ENCODE assay signal across 8 cellular contexts in genomic region chr2:238320246-238320647, GRCh38. TPM values are rescaled to one million over a fixed set of nuclear protein-coding genes. Genes with fewer than 3 reads are reported as not detected.
A peak's percentile ranks its signal among the peaks of the same experiment; 100 is the strongest.
DNase-seq lines count a peak whose midpoint lies in the region; ATAC-seq, FAIRE-seq and TF ChIP-seq lines count a peak whose summit lies in the region.

A gene with protein sequence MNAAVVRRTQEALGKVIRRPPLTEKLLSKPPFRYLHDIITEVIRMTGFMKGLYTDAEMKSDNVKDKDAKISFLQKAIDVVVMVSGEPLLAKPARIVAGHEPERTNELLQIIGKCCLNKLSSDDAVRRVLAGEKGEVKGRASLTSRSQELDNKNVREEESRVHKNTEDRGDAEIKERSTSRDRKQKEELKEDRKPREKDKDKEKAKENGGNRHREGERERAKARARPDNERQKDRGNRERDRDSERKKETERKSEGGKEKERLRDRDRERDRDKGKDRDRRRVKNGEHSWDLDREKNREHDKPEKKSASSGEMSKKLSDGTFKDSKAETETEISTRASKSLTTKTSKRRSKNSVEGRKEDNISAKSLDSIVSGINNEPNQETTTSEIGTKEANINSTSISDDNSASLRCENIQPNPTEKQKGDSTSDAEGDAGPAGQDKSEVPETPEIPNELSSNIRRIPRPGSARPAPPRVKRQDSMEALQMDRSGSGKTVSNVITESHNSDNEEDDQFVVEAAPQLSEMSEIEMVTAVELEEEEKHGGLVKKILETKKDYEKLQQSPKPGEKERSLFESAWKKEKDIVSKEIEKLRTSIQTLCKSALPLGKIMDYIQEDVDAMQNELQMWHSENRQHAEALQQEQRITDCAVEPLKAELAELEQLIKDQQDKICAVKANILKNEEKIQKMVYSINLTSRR (plus strand): TSS chr2:238320518. CDS start chr2:238320663, 145 bp downstream.

- H3K27ac Mint-ChIP-seq in CD4-positive, alpha-beta memory T cell, result peak within 1 kb of the TSS; percentile 43 to 88 (median 64)

- peaks cover 12 to 25% (median 19%) of the 10 kb centered on the region in 4 donors for H3K4me1 Mint-ChIP-seq in CD4-positive, alpha-beta memory T cell

- peaks cover 18% of the 10 kb centered on the region for H3K4me1 ChIP-seq in CD4-positive, alpha-beta memory T cell (ENCODE audit: insufficient read depth, low read length)
- peaks cover 8% of the 10 kb centered on the region for H3K4me1 ChIP-seq in endothelial cell of umbilical vein (ENCODE audit: control insufficient read depth, extremely low read depth, insufficient read depth, low read length)

- H3K4me3 ChIP-seq in CD4-positive, alpha-beta memory T cell (ENCODE audit: low read length in 2 of 2), result peak within 1 kb of the TSS; percentile 29 to 60
- peak within 1 kb of the TSS; percentile 28 to 66 (median 63) for H3K4me3 ChIP-seq in endothelial cell of umbilical vein (replicated peaks in 1 of 3; ENCODE audit: insufficient read depth in 1 of 3, low read depth in 1 of 3, low read length in 3 of 3)

- TF ChIP-seq POLR2A in endothelial cell of umbilical vein (IDR thresholded peaks at IDR 0.05; ENCODE audit: low read depth, low read length), result no peak

- no peaks in the 10 kb centered on the region for H3K36me3 ChIP-seq in CD4-positive, alpha-beta memory T cell (ENCODE audit: insufficient read depth, low read length)
- no peaks in the 10 kb centered on the region for H3K36me3 ChIP-seq in endothelial cell of umbilical vein (ENCODE audit: control insufficient read depth in 2 of 2, extremely low read depth in 1 of 2, insufficient read depth in 2 of 2, low read length in 2 of 2)

- H3K27me3 ChIP-seq in CD4-positive, alpha-beta memory T cell (ENCODE audit: insufficient read depth, low read length), result no peaks in the 10 kb centered on the region
- peaks cover 2 to 3% of the 10 kb centered on the region in 2 experiments for H3K27me3 ChIP-seq in endothelial cell of umbilical vein (ENCODE audit: control insufficient read depth in 2 of 2, insufficient read depth in 2 of 2, low read length in 2 of 2)

- CTCF ChIA-PET in CD4-positive, alpha-beta memory T cell (lab: Charles Lee; ENCODE audit: partially characterized antibody), result no interaction called here
- CTCF ChIA-PET in endothelial cell of umbilical vein (lab: Charles Lee), result no interaction called here

- no peak for FAIRE-seq in endothelial cell of umbilical vein (lab: Jason Lieb, UNC)

- peaks cover 0 to 3% of the 10 kb centered on the region in 2 donors for H3K27me3 Mint-ChIP-seq in CD4-positive, alpha-beta memory T cell

- POLR2A ChIA-PET in CD4-positive, alpha-beta memory T cell (lab: Charles Lee; ENCODE audit: partially characterized antibody), result no interaction called here
- POLR2A ChIA-PET in endothelial cell of umbilical vein (lab: Charles Lee), result no interaction called here

- peaks cover 2% of the 10 kb centered on the region for H3K79me2 ChIP-seq in endothelial cell of umbilical vein (ENCODE audit: control insufficient read depth, insufficient read depth, low read length)

- peak; percentile 84 to 87 (median 86) for DNase-seq in CD4-positive, alpha-beta memory T cell
- DNase-seq in HS-5 (ENCODE audit: low read depth), result peak; percentile 63
- peak; percentile 81 for DNase-seq in NOMO-1 treated with dmso at 0.1 percent for 144 hours (lab: John Stamatoyannopoulos, UW; ENCODE audit: unreplicated experiment)
- peak; percentile 50 for DNase-seq in activated CD8-positive, alpha-beta memory T cell treated with anti-CD3 and anti-CD28 coated beads, Interleukin-2, amount 50 U/mL, for 24 hours (ENCODE audit: extremely low read depth)
- peak; percentile 95 for DNase-seq in endothelial cell of umbilical vein (ENCODE audit: low read depth, low spot score)
- peak; percentile 94 for DNase-seq in midbrain (lab: John Stamatoyannopoulos, UW)
- DNase-seq in stimulated activated CD8-positive, alpha-beta memory T cell treated with anti-CD3 and anti-CD28 coated beads, Interleukin-15, amount 100 ng/mL, for 4 hours (ENCODE audit: low read depth in 2 of 2), result peak; percentile 64 to 75

- ATAC-seq in GM19468 (IDR thresholded peaks at IDR 0.05; ENCODE audit: extremely low read depth, unreplicated experiment), result peak; percentile 92

- no peaks in the 10 kb centered on the region for H3K9me1 ChIP-seq in endothelial cell of umbilical vein (replicated peaks; ENCODE audit: control insufficient read depth, extremely low read depth, insufficient read depth, low read length)

- H4K20me1 ChIP-seq in endothelial cell of umbilical vein (replicated peaks; ENCODE audit: control insufficient read depth, extremely low read depth, insufficient read depth, low read length), result no peaks in the 10 kb centered on the region

- peak within 1 kb of the TSS; percentile 79 to 86 (median 82) for H3K4me3 Mint-ChIP-seq in CD4-positive, alpha-beta memory T cell

- H3K9me3 Mint-ChIP-seq in CD4-positive, alpha-beta memory T cell, result no peaks in the 10 kb centered on the region

- no peaks in the 10 kb centered on the region for H3K9me3 ChIP-seq in CD4-positive, alpha-beta memory T cell (ENCODE audit: control insufficient read depth in 1 of 2, low read length in 2 of 2)
- no peaks in the 10 kb centered on the region for H3K9me3 ChIP-seq in endothelial cell of umbilical vein (replicated peaks; ENCODE audit: control insufficient read depth, insufficient read depth, low read length)

- peak within 1 kb of the TSS; percentile 68 for H3K4me2 ChIP-seq in endothelial cell of umbilical vein (ENCODE audit: insufficient read depth, low read length)

- dilution Hi-C loops in endothelial cell of umbilical vein (cut with MboI; ENCODE audit: extremely low pct_ligation_motif_present, low sequenced_read_pairs), result no loop called here

- BruUV-seq in endothelial cell of umbilical vein (replicated peaks; lab: Mats Ljungman, UMichigan), result no TSS peak

- H3K27ac ChIP-seq in CD4-positive, alpha-beta memory T cell (ENCODE audit: low read depth, low read length), result no peak within 1 kb of the TSS
- H3K27ac ChIP-seq in endothelial cell of umbilical vein (ENCODE audit: insufficient read depth, low read depth, low read length), result no peak within 1 kb of the TSS

- intact Hi-C loops in CD4-positive, alpha-beta memory T cell (cut with micrococcal nuclease), result loop anchor here (1.0 to 10.0 kb wide), 3 partner anchors 32 to 117 kb away; partner anchors contain the start of genes ASB1, ILKAP and PER2
- intact Hi-C loops in endothelial cell of umbilical vein (cut with micrococcal nuclease), result loop anchor here (1.0 to 2.0 kb wide), 2 partner anchors 32 to 57 kb away; partner anchors contain the start of gene PER2

- TF ChIP-seq CTCF in endothelial cell of umbilical vein (IDR thresholded peaks at IDR 0.05; ENCODE audit: extremely low read depth in 1 of 2, insufficient read depth in 1 of 2, low read depth in 1 of 2, low read length in 2 of 2), result no peak

- H2AFZ ChIP-seq in endothelial cell of umbilical vein (ENCODE audit: low read depth, low read length), result peak within 1 kb of the TSS; percentile 89

- H3K9ac ChIP-seq in endothelial cell of umbilical vein (replicated peaks; ENCODE audit: extremely low read depth, insufficient read depth, low read length), result peak within 1 kb of the TSS; percentile 32

- H3K36me3 Mint-ChIP-seq in CD4-positive, alpha-beta memory T cell, result peaks cover 3 to 4% of the 10 kb centered on the region in 2 donors

TF ChIP-seq in endothelial cell of umbilical vein, 7 proteins besides CTCF, POLR2A, EP300 and RAD21:
- peak; percentile 44 for TF ChIP-seq EZH2 (IDR thresholded peaks at IDR 0.05; ENCODE audit: borderline replicate concordance, low read depth, low read length, severe bottlenecking)
- TF ChIP-seq MYC (IDR thresholded peaks at IDR 0.05; ENCODE audit: low read depth, low read length), result no peak
- TF ChIP-seq JUN (IDR thresholded peaks at IDR 0.05; ENCODE audit: borderline replicate concordance, insufficient read depth, insufficient read length, low read depth), result no peak
- TF ChIP-seq GATA2 (IDR thresholded peaks at IDR 0.05; ENCODE audit: insufficient read depth, insufficient read length, low read depth, low read length), result no peak
- TF ChIP-seq FOS (IDR thresholded peaks at IDR 0.05; ENCODE audit: borderline replicate concordance, insufficient read depth, low read length), result no peak
- TF ChIP-seq POLR2AphosphoS5 (IDR thresholded peaks at IDR 0.05; ENCODE audit: insufficient read depth, low read depth, low read length), result no peak
- TF ChIP-seq MAX (IDR thresholded peaks at IDR 0.05; ENCODE audit: insufficient read depth, insufficient read length), result no peak

RNA-seq across cellular contexts. Expression of the gene that starts here (rescaled TPM):
- 10 to 100 TPM in 1 of 2 experiments, 1 to 10 TPM in 1; 6.8 to 11.0 TPM for total RNA-seq in CD4-positive, alpha-beta memory T cell
- polyA plus RNA-seq in CD4-positive, alpha-beta memory T cell, result 1 to 10 TPM; 3.0 to 6.6 TPM
- total RNA-seq in endothelial cell of umbilical vein, result 15.0 and 15.9 TPM in 2 replicates
- polyA plus RNA-seq in endothelial cell of umbilical vein, result 2.1 and 3.4 TPM in 2 replicates
- 5.9 and 7.1 TPM in 2 replicates for polyA plus RNA-seq in endothelial cell of umbilical vein (2011; cell fraction: cytosol; rRNA removed)
- polyA plus RNA-seq in endothelial cell of umbilical vein (2011; cell fraction: nucleus; rRNA removed), result 7.8 and 9.8 TPM in 2 replicates
- 11.9 and 12.9 TPM in 2 replicates for polyA plus RNA-seq in endothelial cell of umbilical vein (2012)
- 4.5 and 7.2 TPM in 2 replicates for polyA minus RNA-seq in endothelial cell of umbilical vein
- 3.9 TPM for polyA minus RNA-seq in endothelial cell of umbilical vein (2011; cell fraction: cytosol; rRNA and poly(A)+ RNA removed)
- polyA minus RNA-seq in endothelial cell of umbilical vein (2011; cell fraction: nucleus; rRNA and poly(A)+ RNA removed), result 4.9 and 5.8 TPM in 2 replicates
